Comparison of ENCODE assay signal across 1 cellular context in genomic region chr19:49472936-49473335, GRCh38.
TF ChIP-seq lines count a peak whose summit lies in the region.

No MANE protein-coding gene starts in this region.

TF ChIP-seq in SK-N-SH treated with all-trans-retinoic acid at 6 μM for 48 hours, 23 proteins besides CTCF, POLR2A, EP300 and RAD21 (continued from another document):
- TF ChIP-seq CSRNP3 (CRISPR knock-in tag; IDR thresholded peaks at IDR 0.05) (no peak), TOX (CRISPR knock-in tag; IDR thresholded peaks at IDR 0.05; ENCODE audit: borderline replicate concordance) (no peak)
